Comparison of ENCODE assay signal across 29 cellular contexts in the genomic region with DNA sequence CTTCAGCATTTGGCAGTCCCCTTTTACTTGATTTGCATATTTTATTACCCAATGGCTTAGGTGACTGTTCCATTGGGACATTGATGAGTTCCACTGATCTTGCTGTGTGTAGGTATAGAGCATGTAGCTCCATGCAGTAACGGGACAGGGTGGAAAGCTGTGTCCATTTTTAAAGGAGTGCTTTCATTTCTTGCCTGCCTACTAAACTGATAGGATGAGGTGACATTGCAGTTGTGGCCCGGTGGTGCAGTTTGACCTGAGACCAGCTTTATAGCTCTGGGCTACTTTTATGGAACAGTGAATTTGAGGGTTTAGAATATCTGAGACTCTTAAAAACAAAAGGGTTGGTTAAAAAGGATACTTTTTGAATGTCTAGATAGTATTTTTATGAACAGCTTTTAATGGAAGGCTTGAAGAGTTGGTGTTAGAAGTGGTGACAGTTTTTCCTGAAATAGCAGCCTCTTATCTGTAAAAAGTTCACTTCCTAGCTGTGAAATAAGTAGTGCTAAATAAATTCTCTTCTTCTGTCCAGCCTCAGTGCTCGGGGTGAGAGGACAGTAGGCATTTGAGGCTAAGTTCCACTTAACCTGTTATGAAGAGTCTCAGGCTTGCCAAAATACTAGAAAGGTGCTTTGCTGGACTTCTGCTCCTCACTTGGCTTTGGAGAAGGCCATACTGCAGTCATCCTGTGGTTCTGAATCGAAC.
"Had no signal": no experiment of that assay in that cellular context is flagged by ENCODE, and none has a peak within 500 bp of the region (broad histone marks: within the 10 kb centered on the region; RNA-seq: fewer than 3 reads in every experiment).

No MANE protein-coding gene starts in this region.

- H3K9me3 Mint-ChIP-seq: activated T-helper 2 cell treated with anti-CD3 and anti-CD28 coated beads, Interferon-gamma antibody, Interleukin-2, Interleukin-4, amounts not matched to agents 10 μg/mL and 5 μg/mL and 100 μg/mL, durations not matched to agents 14 hours and 24 hours and 36 hours; central memory CD8-positive, alpha-beta T cell; T-helper 1 cell treated with Interleukin-12 subunit alpha and Interleukin-12 subunit beta and Interleukin-4 antibody, amounts not matched to agents 30 μg/mL and 1 μg/mL, for 36 hours; WTC11 had no signal

- H3K27ac ChIP-seq: breast epithelium, Peyer's patch, RWPE1 had no signal

- H3K4me3 ChIP-seq: breast epithelium, MG63, Peyer's patch had no signal

- H3K4me3 Mint-ChIP-seq: activated CD8-positive, alpha-beta T cell treated with anti-CD3 and anti-CD28 coated beads, Interleukin-2, amount 10 ng/mL, durations not matched to agents 7 days and 5 days; central memory CD8-positive, alpha-beta T cell; T-helper 1 cell treated with Interleukin-12 subunit alpha and Interleukin-12 subunit beta and Interleukin-4 antibody, amounts not matched to agents 30 μg/mL and 1 μg/mL, for 36 hours; WTC11 had no signal

- H3K27me3 ChIP-seq: breast epithelium, MG63, Peyer's patch had no signal

- H3K4me1 Mint-ChIP-seq: central memory CD8-positive, alpha-beta T cell; WTC11 had no signal

- H3K4me1 ChIP-seq: breast epithelium, Peyer's patch had no signal

- ATAC-seq: activated CD8-positive, alpha-beta T cell treated with anti-CD3 and anti-CD28 coated beads, Interleukin-2, amount 10 ng/mL, durations not matched to agents 7 days and 5 days; WTC11 had no signal

- H3K9me3 ChIP-seq: breast epithelium, MG63, Peyer's patch had no signal

- DNase-seq: activated CD4-positive, alpha-beta T cell treated with anti-CD3 and anti-CD28 coated beads for 48 hours; activated CD4-positive, alpha-beta T cell treated with anti-CD3 and anti-CD28 coated beads, Interleukin-2, amount 50 U/mL, for 4 hours; activated CD4-positive, CD25-positive, alpha-beta regulatory T cell treated with anti-CD3 and anti-CD28 coated beads, Interleukin-2, amount 50 U/mL, for 72 hours; activated CD8-positive, alpha-beta T cell treated with anti-CD3 and anti-CD28 coated beads, Interleukin-2, amount 10 ng/mL, durations not matched to agents 7 days and 5 days; activated gamma-delta T cell treated with Interleukin-2 at 50 U/mL for 16 hours; activated naive CD4-positive, alpha-beta T cell treated with anti-CD3 and anti-CD28 coated beads, Interleukin-2, amount 50 U/mL, for 16 hours; activated T-cell treated with anti-CD3 and anti-CD28 coated beads, Interleukin-2, amount 50 U/mL, for 48 hours; aorta; MG63; MV-4-11; NCI-H1092 treated with DMSO at 0.1 percent for 48 hours; NCI-H1417 treated with DMSO at 0.1 percent for 48 hours; NCI-H1694; NCI-H2029; NCI-H2107; NCI-H2171 treated with DMSO at 0.1 percent for 48 hours; NCI-H226; NCI-H510A; NCI-H69; NK-92 treated with Interleukin-12 subunit alpha and Interleukin-12 subunit beta, amount 100 ng/mL, for 24 hours; Peyer's patch; SHP77 treated with DMSO at 0.1 percent for 48 hours; T-helper 9 cell had no signal

- H3K27ac Mint-ChIP-seq: activated CD8-positive, alpha-beta T cell treated with anti-CD3 and anti-CD28 coated beads, Interleukin-2, amount 10 ng/mL, durations not matched to agents 7 days and 5 days; activated T-helper 2 cell treated with anti-CD3 and anti-CD28 coated beads, Interferon-gamma antibody, Interleukin-2, Interleukin-4, amounts not matched to agents 10 μg/mL and 5 μg/mL and 100 μg/mL, durations not matched to agents 14 hours and 24 hours and 36 hours; T-helper 1 cell treated with Interleukin-12 subunit alpha and Interleukin-12 subunit beta and Interleukin-4 antibody, amounts not matched to agents 30 μg/mL and 1 μg/mL, for 36 hours; WTC11 had no signal

- H3K27me3 Mint-ChIP-seq: central memory CD8-positive, alpha-beta T cell had no signal
